ENCODE assay signal across 32 cellular contexts in the genomic region with DNA sequence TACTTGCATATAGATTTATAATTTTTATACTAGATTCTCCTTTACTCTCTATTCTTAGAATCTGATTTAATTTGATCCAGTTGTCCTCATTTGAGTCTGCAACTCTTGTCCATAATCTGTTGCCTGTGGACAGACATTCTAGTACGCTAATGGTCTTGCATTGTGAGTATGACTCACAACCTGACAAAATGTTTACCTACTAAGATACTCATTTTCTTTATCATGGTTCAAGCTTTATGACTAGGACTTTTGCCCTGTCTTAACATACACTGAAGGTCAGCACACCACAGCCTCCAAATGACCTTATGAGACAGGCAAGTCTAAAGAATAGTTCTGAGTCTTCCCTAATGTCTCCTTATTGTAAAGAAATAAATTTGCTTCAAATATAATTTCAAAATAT.
"Had no signal": no experiment of that assay in that cellular context is flagged by ENCODE, and none has a peak within 500 bp of the region (broad histone marks: within the 10 kb centered on the region; RNA-seq: fewer than 3 reads in every experiment).

No MANE protein-coding gene starts in this region.

- FAIRE-seq: astrocyte had no signal

- H3K27me3 ChIP-seq: brain microvascular endothelial cell, cardiac muscle cell, colonic mucosa, esophagus muscularis mucosa, gastroesophageal sphincter, heart right ventricle had no signal

- H3K27ac ChIP-seq: brain microvascular endothelial cell, cardiac muscle cell, colonic mucosa, esophagus muscularis mucosa, gastroesophageal sphincter, heart right ventricle, WERI-Rb-1 had no signal

- ATAC-seq: activated CD4-positive, CD25-positive, alpha-beta regulatory T cell treated with anti-CD3 and anti-CD28 coated beads, Interleukin-2, amount 50 U/mL, for 24 hours; activated CD8-positive, alpha-beta T cell treated with anti-CD3 and anti-CD28 coated beads for 36 hours; activated T-cell treated with anti-CD3 and anti-CD28 coated beads, Interleukin-2, amount 50 U/mL, for 4 hours; activated T-helper 17 cell treated with anti-CD3 and anti-CD28 coated beads, Interleukin-2, amount 50 U/mL, for 72 hours; gastroesophageal sphincter; heart right ventricle; T-helper 17 cell had no signal

- H3K9me3 ChIP-seq: colonic mucosa, esophagus muscularis mucosa, gastroesophageal sphincter had no signal

- DNase-seq: activated B cell treated with CpG ODN at 0.5 μM for 24 hours; activated CD4-positive, alpha-beta T cell treated with anti-CD3 and anti-CD28 coated beads for 48 hours; activated CD4-positive, alpha-beta T cell treated with anti-CD3 and anti-CD28 coated beads, Interleukin-2, amount 50 U/mL, for 1 hour; activated CD4-positive, alpha-beta T cell treated with anti-CD3 and anti-CD28 coated beads, Interleukin-2, amount 50 U/mL, for 48 hours; activated CD8-positive, alpha-beta memory T cell treated with anti-CD3 and anti-CD28 coated beads for 24 hours; activated CD8-positive, alpha-beta T cell treated with anti-CD3 and anti-CD28 coated beads for 36 hours; activated effector memory CD4-positive, alpha-beta T cell treated with Interleukin-2 at 50 U/mL for 16 hours; activated gamma-delta T cell treated with Interleukin-2 at 50 U/mL for 16 hours; activated naive CD4-positive, alpha-beta T cell treated with anti-CD3 and anti-CD28 coated beads, Interleukin-2, amount 50 U/mL, for 16 hours; activated naive CD4-positive, alpha-beta T cell treated with Interleukin-2 at 50 U/mL for 16 hours; activated T-cell treated with anti-CD3 and anti-CD28 coated beads, Interleukin-2, amount 50 U/mL, for 4 hours; amniotic stem cell; anterior cingulate cortex; brain microvascular endothelial cell; central memory CD4-positive, alpha-beta T cell; cerebellar nuclear complex; colonic mucosa; effector memory CD4-positive, alpha-beta T cell; endodermal cell; erythroblast; foreskin melanocyte; heart right ventricle; T-helper 1 cell; T-helper 17 cell; T1000; WERI-Rb-1 had no signal

- H3K36me3 ChIP-seq: brain microvascular endothelial cell, cardiac muscle cell, colonic mucosa, esophagus muscularis mucosa, gastroesophageal sphincter, heart right ventricle, WERI-Rb-1 had no signal

- H3K4me3 ChIP-seq: cardiac muscle cell, colonic mucosa, esophagus muscularis mucosa, gastroesophageal sphincter, heart right ventricle had no signal

- H3K4me1 ChIP-seq: colonic mucosa, esophagus muscularis mucosa, gastroesophageal sphincter, heart right ventricle had no signal
